In genomic region chr7:127585044-127585953, GRCh38 we compare ENCODE assay signal across 1 cellular context.
A peak's percentile ranks its signal among the peaks of the same experiment; 100 is the strongest.
TF ChIP-seq lines count a peak whose summit lies in the region.

A gene with protein sequence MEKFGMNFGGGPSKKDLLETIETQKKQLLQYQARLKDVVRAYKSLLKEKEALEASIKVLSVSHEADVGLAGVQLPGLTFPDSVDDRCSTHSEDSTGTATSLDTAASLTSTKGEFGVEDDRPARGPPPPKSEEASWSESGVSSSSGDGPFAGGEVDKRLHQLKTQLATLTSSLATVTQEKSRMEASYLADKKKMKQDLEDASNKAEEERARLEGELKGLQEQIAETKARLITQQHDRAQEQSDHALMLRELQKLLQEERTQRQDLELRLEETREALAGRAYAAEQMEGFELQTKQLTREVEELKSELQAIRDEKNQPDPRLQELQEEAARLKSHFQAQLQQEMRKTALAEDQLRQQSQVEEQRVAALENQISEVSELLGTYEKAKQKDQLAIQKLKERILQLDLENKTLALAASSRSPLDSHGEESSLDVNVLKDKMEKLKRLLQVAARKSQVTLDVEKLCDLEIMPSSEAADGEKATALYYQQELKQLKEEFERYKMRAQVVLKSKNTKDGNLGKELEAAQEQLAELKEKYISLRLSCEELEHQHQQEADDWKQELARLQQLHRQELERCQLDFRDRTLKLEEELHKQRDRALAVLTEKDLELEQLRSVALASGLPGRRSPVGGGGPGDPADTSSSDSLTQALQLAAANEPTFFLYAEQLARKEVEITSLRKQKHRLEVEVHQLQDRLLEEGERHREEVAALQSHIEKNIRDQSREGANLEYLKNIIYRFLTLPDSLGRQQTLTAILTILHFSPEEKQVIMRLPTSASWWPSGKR (minus strand): TSS chr7:127585596. CDS start chr7:127585182, 414 bp downstream.

TF ChIP-seq in HepG2, 621 proteins besides CTCF, POLR2A, EP300 and RAD21 (continued from another document and continues in another):
- TF ChIP-seq, protein P1, sequence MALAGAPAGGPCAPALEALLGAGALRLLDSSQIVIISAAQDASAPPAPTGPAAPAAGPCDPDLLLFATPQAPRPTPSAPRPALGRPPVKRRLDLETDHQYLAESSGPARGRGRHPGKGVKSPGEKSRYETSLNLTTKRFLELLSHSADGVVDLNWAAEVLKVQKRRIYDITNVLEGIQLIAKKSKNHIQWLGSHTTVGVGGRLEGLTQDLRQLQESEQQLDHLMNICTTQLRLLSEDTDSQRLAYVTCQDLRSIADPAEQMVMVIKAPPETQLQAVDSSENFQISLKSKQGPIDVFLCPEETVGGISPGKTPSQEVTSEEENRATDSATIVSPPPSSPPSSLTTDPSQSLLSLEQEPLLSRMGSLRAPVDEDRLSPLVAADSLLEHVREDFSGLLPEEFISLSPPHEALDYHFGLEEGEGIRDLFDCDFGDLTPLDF (CRISPR knock-in tag; IDR thresholded peaks at IDR 0.05): no peak
- TF ChIP-seq SP2 (CRISPR knock-in tag; IDR thresholded peaks at IDR 0.05): peak; percentile 54; the same call in 1 of the 2 replicates
- TF ChIP-seq, protein P2, sequence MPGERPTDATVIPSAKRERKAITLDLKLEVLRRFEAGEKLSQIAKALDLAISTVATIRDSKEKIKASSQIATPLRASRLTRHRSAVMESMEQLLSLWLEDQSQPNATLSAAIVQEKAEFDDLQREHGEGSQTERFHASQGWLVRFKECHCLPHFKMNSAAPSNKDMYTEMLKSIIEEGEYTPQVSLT (CRISPR knock-in tag; IDR thresholded peaks at IDR 0.05; ENCODE audit: borderline replicate concordance, low read depth): no peak
- no peak for TF ChIP-seq XRCC5 (optimal IDR thresholded peaks at IDR 0.05; ENCODE audit: low read length)
- TF ChIP-seq, protein P3, sequence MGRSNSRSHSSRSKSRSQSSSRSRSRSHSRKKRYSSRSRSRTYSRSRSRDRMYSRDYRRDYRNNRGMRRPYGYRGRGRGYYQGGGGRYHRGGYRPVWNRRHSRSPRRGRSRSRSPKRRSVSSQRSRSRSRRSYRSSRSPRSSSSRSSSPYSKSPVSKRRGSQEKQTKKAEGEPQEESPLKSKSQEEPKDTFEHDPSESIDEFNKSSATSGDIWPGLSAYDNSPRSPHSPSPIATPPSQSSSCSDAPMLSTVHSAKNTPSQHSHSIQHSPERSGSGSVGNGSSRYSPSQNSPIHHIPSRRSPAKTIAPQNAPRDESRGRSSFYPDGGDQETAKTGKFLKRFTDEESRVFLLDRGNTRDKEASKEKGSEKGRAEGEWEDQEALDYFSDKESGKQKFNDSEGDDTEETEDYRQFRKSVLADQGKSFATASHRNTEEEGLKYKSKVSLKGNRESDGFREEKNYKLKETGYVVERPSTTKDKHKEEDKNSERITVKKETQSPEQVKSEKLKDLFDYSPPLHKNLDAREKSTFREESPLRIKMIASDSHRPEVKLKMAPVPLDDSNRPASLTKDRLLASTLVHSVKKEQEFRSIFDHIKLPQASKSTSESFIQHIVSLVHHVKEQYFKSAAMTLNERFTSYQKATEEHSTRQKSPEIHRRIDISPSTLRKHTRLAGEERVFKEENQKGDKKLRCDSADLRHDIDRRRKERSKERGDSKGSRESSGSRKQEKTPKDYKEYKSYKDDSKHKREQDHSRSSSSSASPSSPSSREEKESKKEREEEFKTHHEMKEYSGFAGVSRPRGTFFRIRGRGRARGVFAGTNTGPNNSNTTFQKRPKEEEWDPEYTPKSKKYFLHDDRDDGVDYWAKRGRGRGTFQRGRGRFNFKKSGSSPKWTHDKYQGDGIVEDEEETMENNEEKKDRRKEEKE (IDR thresholded peaks at IDR 0.05): no peak
- peak; percentile 42; the same call in 1 of the 2 replicates for TF ChIP-seq ZFP36L2 (CRISPR knock-in tag; IDR thresholded peaks at IDR 0.05)
- peak; percentile 49; the same call in 1 of the 2 replicates for TF ChIP-seq ERF (CRISPR knock-in tag; IDR thresholded peaks at IDR 0.05)
- TF ChIP-seq ZBTB40 (IDR thresholded peaks at IDR 0.05): 0 out of 2 replicates have a peak, but pooled peaks have one; percentile 11
- peak; percentile 20; the same call in 1 of the 2 replicates for TF ChIP-seq ZBTB40 (CRISPR knock-in tag; IDR thresholded peaks at IDR 0.05)
- TF ChIP-seq, protein P4, sequence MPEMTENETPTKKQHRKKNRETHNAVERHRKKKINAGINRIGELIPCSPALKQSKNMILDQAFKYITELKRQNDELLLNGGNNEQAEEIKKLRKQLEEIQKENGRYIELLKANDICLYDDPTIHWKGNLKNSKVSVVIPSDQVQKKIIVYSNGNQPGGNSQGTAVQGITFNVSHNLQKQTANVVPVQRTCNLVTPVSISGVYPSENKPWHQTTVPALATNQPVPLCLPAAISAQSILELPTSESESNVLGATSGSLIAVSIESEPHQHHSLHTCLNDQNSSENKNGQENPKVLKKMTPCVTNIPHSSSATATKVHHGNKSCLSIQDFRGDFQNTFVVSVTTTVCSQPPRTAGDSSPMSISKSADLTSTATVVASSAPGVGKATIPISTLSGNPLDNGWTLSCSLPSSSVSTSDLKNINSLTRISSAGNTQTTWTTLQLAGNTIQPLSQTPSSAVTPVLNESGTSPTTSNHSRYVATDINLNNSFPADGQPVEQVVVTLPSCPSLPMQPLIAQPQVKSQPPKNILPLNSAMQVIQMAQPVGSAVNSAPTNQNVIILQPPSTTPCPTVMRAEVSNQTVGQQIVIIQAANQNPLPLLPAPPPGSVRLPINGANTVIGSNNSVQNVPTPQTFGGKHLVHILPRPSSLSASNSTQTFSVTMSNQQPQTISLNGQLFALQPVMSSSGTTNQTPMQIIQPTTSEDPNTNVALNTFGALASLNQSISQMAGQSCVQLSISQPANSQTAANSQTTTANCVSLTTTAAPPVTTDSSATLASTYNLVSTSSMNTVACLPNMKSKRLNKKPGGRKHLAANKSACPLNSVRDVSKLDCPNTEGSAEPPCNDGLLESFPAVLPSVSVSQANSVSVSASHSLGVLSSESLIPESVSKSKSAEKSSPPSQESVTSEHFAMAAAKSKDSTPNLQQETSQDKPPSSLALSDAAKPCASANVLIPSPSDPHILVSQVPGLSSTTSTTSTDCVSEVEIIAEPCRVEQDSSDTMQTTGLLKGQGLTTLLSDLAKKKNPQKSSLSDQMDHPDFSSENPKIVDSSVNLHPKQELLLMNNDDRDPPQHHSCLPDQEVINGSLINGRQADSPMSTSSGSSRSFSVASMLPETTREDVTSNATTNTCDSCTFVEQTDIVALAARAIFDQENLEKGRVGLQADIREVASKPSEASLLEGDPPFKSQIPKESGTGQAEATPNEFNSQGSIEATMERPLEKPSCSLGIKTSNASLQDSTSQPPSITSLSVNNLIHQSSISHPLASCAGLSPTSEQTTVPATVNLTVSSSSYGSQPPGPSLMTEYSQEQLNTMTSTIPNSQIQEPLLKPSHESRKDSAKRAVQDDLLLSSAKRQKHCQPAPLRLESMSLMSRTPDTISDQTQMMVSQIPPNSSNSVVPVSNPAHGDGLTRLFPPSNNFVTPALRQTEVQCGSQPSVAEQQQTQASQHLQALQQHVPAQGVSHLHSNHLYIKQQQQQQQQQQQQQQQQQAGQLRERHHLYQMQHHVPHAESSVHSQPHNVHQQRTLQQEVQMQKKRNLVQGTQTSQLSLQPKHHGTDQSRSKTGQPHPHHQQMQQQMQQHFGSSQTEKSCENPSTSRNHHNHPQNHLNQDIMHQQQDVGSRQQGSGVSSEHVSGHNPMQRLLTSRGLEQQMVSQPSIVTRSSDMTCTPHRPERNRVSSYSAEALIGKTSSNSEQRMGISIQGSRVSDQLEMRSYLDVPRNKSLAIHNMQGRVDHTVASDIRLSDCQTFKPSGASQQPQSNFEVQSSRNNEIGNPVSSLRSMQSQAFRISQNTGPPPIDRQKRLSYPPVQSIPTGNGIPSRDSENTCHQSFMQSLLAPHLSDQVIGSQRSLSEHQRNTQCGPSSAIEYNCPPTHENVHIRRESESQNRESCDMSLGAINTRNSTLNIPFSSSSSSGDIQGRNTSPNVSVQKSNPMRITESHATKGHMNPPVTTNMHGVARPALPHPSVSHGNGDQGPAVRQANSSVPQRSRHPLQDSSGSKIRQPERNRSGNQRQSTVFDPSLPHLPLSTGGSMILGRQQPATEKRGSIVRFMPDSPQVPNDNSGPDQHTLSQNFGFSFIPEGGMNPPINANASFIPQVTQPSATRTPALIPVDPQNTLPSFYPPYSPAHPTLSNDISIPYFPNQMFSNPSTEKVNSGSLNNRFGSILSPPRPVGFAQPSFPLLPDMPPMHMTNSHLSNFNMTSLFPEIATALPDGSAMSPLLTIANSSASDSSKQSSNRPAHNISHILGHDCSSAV (CRISPR knock-in tag; IDR thresholded peaks at IDR 0.05; ENCODE audit: borderline replicate concordance): no peak
- TF ChIP-seq HNRNPLL (IDR thresholded peaks at IDR 0.05; ENCODE audit: low read depth, low read length, poor library complexity, severe bottlenecking): peak; percentile 94
- no peak; the same call in 1 of the 2 replicates for TF ChIP-seq MTF2 (CRISPR knock-in tag; IDR thresholded peaks at IDR 0.05; ENCODE audit: borderline replicate concordance)
- no peak for TF ChIP-seq ZBTB21 (CRISPR knock-in tag; IDR thresholded peaks at IDR 0.05)
- TF ChIP-seq SMC3 (IDR thresholded peaks at IDR 0.05; ENCODE audit: low read length): no peak
- TF ChIP-seq PHF8 (CRISPR knock-in tag; IDR thresholded peaks at IDR 0.05): peak; percentile 97
- no peak for TF ChIP-seq TRIM24 (CRISPR knock-in tag; IDR thresholded peaks at IDR 0.05)
- 0 out of 2 replicates have a peak, but pooled peaks have one; percentile 46 for TF ChIP-seq RARG (CRISPR knock-in tag; IDR thresholded peaks at IDR 0.05; ENCODE audit: low read depth)
- TF ChIP-seq SKI (IDR thresholded peaks at IDR 0.05; ENCODE audit: partially characterized antibody): no peak
- TF ChIP-seq SIN3A (IDR thresholded peaks at IDR 0.05; ENCODE audit: borderline replicate concordance, low read depth, low read length): peak; percentile 76; the same call in 1 of the 2 replicates
- no peak for TF ChIP-seq IRF1 (CRISPR knock-in tag; IDR thresholded peaks at IDR 0.05; ENCODE audit: low read depth)
- no peak for TF ChIP-seq ZMAT5 (CRISPR knock-in tag; IDR thresholded peaks at IDR 0.05; ENCODE audit: borderline replicate concordance, low read depth)
- TF ChIP-seq JDP2 (CRISPR knock-in tag; IDR thresholded peaks at IDR 0.05; ENCODE audit: borderline replicate concordance): no peak
- TF ChIP-seq FOXA3 (CRISPR knock-in tag; IDR thresholded peaks at IDR 0.05): no peak
- TF ChIP-seq, protein P5, sequence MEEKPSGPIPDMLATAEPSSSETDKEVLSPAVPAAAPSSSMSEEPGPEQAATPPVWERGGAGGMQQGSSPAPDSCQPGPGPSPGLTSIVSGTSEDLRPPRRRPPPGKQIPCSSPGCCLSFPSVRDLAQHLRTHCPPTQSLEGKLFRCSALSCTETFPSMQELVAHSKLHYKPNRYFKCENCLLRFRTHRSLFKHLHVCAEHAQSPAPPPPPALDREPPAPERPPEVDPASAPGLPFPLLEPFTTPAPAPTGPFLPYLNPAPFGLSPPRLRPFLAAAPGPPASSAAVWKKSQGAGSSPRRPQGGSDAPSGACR (CRISPR knock-in tag; IDR thresholded peaks at IDR 0.05): peak; percentile 83; the same call in 1 of the 2 replicates
- TF ChIP-seq HNRNPL (IDR thresholded peaks at IDR 0.05; ENCODE audit: low read depth, low read length): no peak
